ENCODE assay signal across 27 cellular contexts in the genomic region with DNA sequence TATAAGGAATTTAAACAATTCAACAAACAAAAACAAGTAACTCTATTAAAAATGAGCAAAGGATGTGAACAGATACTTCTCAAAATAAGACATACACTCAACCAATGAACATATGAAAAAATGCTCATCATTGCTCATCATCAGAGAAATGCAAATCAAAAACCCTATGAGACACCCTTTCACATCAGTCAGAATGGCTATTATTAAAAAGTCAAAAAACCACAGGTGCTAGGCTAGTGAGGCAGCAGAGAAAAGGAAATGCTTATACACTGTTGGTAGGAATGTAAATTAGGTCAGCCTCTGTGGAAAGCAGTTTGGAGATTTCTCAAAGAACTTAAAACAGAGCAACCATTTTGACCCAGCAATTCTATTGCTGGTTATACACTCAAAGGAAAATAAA. TPM values are rescaled to one million over a fixed set of nuclear protein-coding genes. Genes with fewer than 3 reads are reported as not detected.
DNase-seq lines count a peak whose midpoint lies in the region; ATAC-seq and TF ChIP-seq lines count a peak whose summit lies in the region.
"Had no signal": no experiment of that assay in that cellular context is flagged by ENCODE, and none has a peak within 500 bp of the region (broad histone marks: within the 10 kb centered on the region; RNA-seq: fewer than 3 reads in every experiment).

No MANE protein-coding gene starts in this region.

- no peaks in the 10 kb centered on the region for H3K36me3 Mint-ChIP-seq in natural killer cell treated with Interleukin-12 subunit alpha and Interleukin-12 subunit beta and Interleukin-15 and Interleukin-18, amount 100 ng/mL, for 72 hours
- H3K36me3 Mint-ChIP-seq: activated naive CD8-positive, alpha-beta T cell; CD8-positive, alpha-beta T cell; naive B cell had no signal

- ATAC-seq in GM19328 (IDR thresholded peaks at IDR 0.05; ENCODE audit: unreplicated experiment): peak; percentile 59
- ATAC-seq in HG02759 (IDR thresholded peaks at IDR 0.05; ENCODE audit: unreplicated experiment): peak; percentile 60
- peak; percentile 56 for ATAC-seq in HG03378 (IDR thresholded peaks at IDR 0.05; ENCODE audit: unreplicated experiment)
- ATAC-seq in natural killer cell treated with Interleukin-12 subunit alpha and Interleukin-12 subunit beta and Interleukin-15 and Interleukin-18, amount 100 ng/mL, for 72 hours: no peak
- ATAC-seq: CD8-positive, alpha-beta T cell; heart left ventricle; left cardiac atrium; SK-N-SH treated with all-trans-retinoic acid at 6 μM for 48 hours; stimulated activated naive CD8-positive, alpha-beta T cell treated with anti-CD3 and anti-CD28 coated beads, Interleukin-15, amount 100 ng/mL, for 72 hours had no signal

- TF ChIP-seq CTCF in DOHH2 (IDR thresholded peaks at IDR 0.05; ENCODE audit: low read depth, low read length, poor library complexity, severe bottlenecking): no peak

- H3K4me1 ChIP-seq in DOHH2 (ENCODE audit: control insufficient read depth, low read length): peaks cover 17% of the 10 kb centered on the region
- H3K4me1 ChIP-seq: ascending aorta, heart left ventricle, tibial nerve had no signal

- H3K27ac ChIP-seq in DOHH2 (ENCODE audit: low read depth, low read length): peak overlapping the region; percentile 30; the same call in 1 of the 2 replicates
- H3K27ac ChIP-seq: 22Rv1, ascending aorta, epithelial cell of prostate, heart left ventricle, KMS-11, tibial nerve had no signal

- H4K20me1 ChIP-seq in DOHH2 (ENCODE audit: control insufficient read depth, insufficient read depth, low read depth, low read length): no peaks in the 10 kb centered on the region

- no peaks in the 10 kb centered on the region for H3K27me3 Mint-ChIP-seq in natural killer cell treated with Interleukin-12 subunit alpha and Interleukin-12 subunit beta and Interleukin-15 and Interleukin-18, amount 100 ng/mL, for 72 hours
- H3K27me3 Mint-ChIP-seq: activated naive CD8-positive, alpha-beta T cell; naive B cell; stimulated activated naive CD8-positive, alpha-beta T cell treated with anti-CD3 and anti-CD28 coated beads, Interleukin-15, amount 100 ng/mL, for 72 hours had no signal

- no peak overlapping the region for H3K27ac Mint-ChIP-seq in natural killer cell treated with Interleukin-12 subunit alpha and Interleukin-12 subunit beta and Interleukin-15 and Interleukin-18, amount 100 ng/mL, for 72 hours
- H3K27ac Mint-ChIP-seq: activated naive CD8-positive, alpha-beta T cell; CD8-positive, alpha-beta T cell; naive B cell; stimulated activated naive CD8-positive, alpha-beta T cell treated with anti-CD3 and anti-CD28 coated beads, Interleukin-15, amount 100 ng/mL, for 72 hours; T-helper 2 cell treated with Interferon-gamma antibody and Interleukin-4, amounts not matched to agents 5 μg/mL and 100 μg/mL, for 36 hours had no signal

- H3K4me3 ChIP-seq in DOHH2 (ENCODE audit: low read length): no peak overlapping the region
- H3K4me3 ChIP-seq: ascending aorta, heart left ventricle, tibial nerve had no signal

- peaks cover 26% of the 10 kb centered on the region for H3K9me3 Mint-ChIP-seq in natural killer cell treated with Interleukin-12 subunit alpha and Interleukin-12 subunit beta and Interleukin-15 and Interleukin-18, amount 100 ng/mL, for 72 hours

- no peak overlapping the region for H3K4me3 Mint-ChIP-seq in natural killer cell treated with Interleukin-12 subunit alpha and Interleukin-12 subunit beta and Interleukin-15 and Interleukin-18, amount 100 ng/mL, for 72 hours
- H3K4me3 Mint-ChIP-seq: activated naive CD8-positive, alpha-beta T cell; CD8-positive, alpha-beta T cell; naive B cell; stimulated activated naive CD8-positive, alpha-beta T cell treated with anti-CD3 and anti-CD28 coated beads, Interleukin-15, amount 100 ng/mL, for 72 hours; T-helper 2 cell treated with Interferon-gamma antibody and Interleukin-4, amounts not matched to agents 5 μg/mL and 100 μg/mL, for 36 hours had no signal

- H3K79me2 ChIP-seq in DOHH2 (ENCODE audit: control insufficient read depth, low read length): no peaks in the 10 kb centered on the region

- no peaks in the 10 kb centered on the region for H3K4me1 Mint-ChIP-seq in natural killer cell treated with Interleukin-12 subunit alpha and Interleukin-12 subunit beta and Interleukin-15 and Interleukin-18, amount 100 ng/mL, for 72 hours (ENCODE audit: low read depth in 2 of 2)
- H3K4me1 Mint-ChIP-seq: naive B cell; stimulated activated naive CD8-positive, alpha-beta T cell treated with anti-CD3 and anti-CD28 coated beads, Interleukin-15, amount 100 ng/mL, for 72 hours had no signal

- no peaks in the 10 kb centered on the region for H3K27me3 ChIP-seq in DOHH2 (ENCODE audit: control insufficient read depth, low read length)
- H3K27me3 ChIP-seq: ascending aorta, heart left ventricle, tibial nerve had no signal

- H3K9me3 ChIP-seq in DOHH2 (ENCODE audit: control insufficient read depth, insufficient read depth, low read length): peaks cover 4% of the 10 kb centered on the region; the same call in 1 of the 2 replicates
- H3K9me3 ChIP-seq: ascending aorta, heart left ventricle, tibial nerve had no signal

- H3K4me2 ChIP-seq in DOHH2 (ENCODE audit: low read length): peak overlapping the region; percentile 40
- H3K4me2 ChIP-seq: KMS-11 had no signal

- H3F3A ChIP-seq in DOHH2 (ENCODE audit: control insufficient read depth, insufficient read depth): no peaks in the 10 kb centered on the region

- no peaks in the 10 kb centered on the region for H3K36me3 ChIP-seq in DOHH2 (ENCODE audit: control insufficient read depth, low read length)
- H3K36me3 ChIP-seq: ascending aorta, heart left ventricle, tibial nerve had no signal

- no peaks in the 10 kb centered on the region for H3K9me2 ChIP-seq in DOHH2 (replicated peaks; ENCODE audit: control insufficient read depth, low read length)

- no peak for DNase-seq in cerebellar nuclear complex (lab: John Stamatoyannopoulos, UW)
- DNase-seq in natural killer cell treated with Interleukin-12 subunit alpha and Interleukin-12 subunit beta and Interleukin-15 and Interleukin-18, amount 100 ng/mL, for 72 hours (ENCODE audit: low spot score): no peak
- DNase-seq in NOMO-1 (lab: John Stamatoyannopoulos, UW; ENCODE audit: unreplicated experiment in 2 of 2): no peak
- DNase-seq in HuH-7.5 (ENCODE audit: low spot score): no peak
- DNase-seq: activated CD4-positive, alpha-beta T cell treated with anti-CD3 and anti-CD28 coated beads, Interleukin-2, amount 50 U/mL, for 1 hour; CD8-positive, alpha-beta T cell; central memory CD4-positive, alpha-beta T cell; DMS53; heart left ventricle; left cardiac atrium; mesenchymal stem cell; naive B cell; NCI-H2171 treated with DMSO at 0.1 percent for 48 hours; NCI-H526; stimulated activated naive CD8-positive, alpha-beta T cell treated with anti-CD3 and anti-CD28 coated beads, Interleukin-15, amount 100 ng/mL, for 72 hours had no signal

RNA-seq across cellular contexts. Expression of gene NAV3, which starts 52.0 kb away (rescaled TPM):
- total RNA-seq in natural killer cell treated with Interleukin-12 subunit alpha and Interleukin-12 subunit beta and Interleukin-15 and Interleukin-18, amount 100 ng/mL, for 72 hours: not detected
- total RNA-seq: CD8-positive, alpha-beta T cell had no signal

Comparison
In these comparisons a context has a peak if more than half of its experiments do, and no peak if none do; other contexts are left out.
1. ATAC-seq: peak in GM19328 (single experiment), HG02759 (single experiment) and HG03378 (single experiment); none in natural killer cell treated with Interleukin-12 subunit alpha and Interleukin-12 subunit beta and Interleukin-15 and Interleukin-18, amount 100 ng/mL, for 72 hours (0 of 2).